Comparison of ENCODE assay signal across 1 cellular context in genomic region chr6:140147825-140148814, GRCh38.
A peak's percentile ranks its signal among the peaks of the same experiment; 100 is the strongest.
TF ChIP-seq lines count a peak whose summit lies in the region.
"Not testable (repeated sequence)": the region's sequence is repeated elsewhere in the genome, so short reads cannot be mapped to it uniquely, and the experiment has no call there.

No MANE protein-coding gene starts in this region.

TF ChIP-seq in K562, 482 proteins besides CTCF, POLR2A, EP300 and RAD21 (continued from another document):
- peak; percentile 88 for TF ChIP-seq REST (CRISPR knock-in tag; IDR thresholded peaks at IDR 0.05; ENCODE audit: low read depth)
- TF ChIP-seq ELF1 (tag; IDR thresholded peaks at IDR 0.05): peak; percentile 79
- TF ChIP-seq AFF4 (CRISPR knock-in tag; IDR thresholded peaks at IDR 0.05): 0 out of 2 replicates have a peak, but pooled peaks have one; percentile 48
- peak; percentile 58 for TF ChIP-seq ZNF316 (IDR thresholded peaks at IDR 0.05)
- TF ChIP-seq TEAD1 (CRISPR knock-in tag; IDR thresholded peaks at IDR 0.05): peak in 1 of 2 experiments; percentile 9; a peak in 1 of 4 replicates
- TF ChIP-seq TGIF2 (CRISPR knock-in tag; IDR thresholded peaks at IDR 0.05): 0 out of 2 replicates have a peak, but pooled peaks have one; percentile 45
- peak; percentile 65; the same call in 1 of the 2 replicates for TF ChIP-seq ZBTB17 (CRISPR knock-in tag; IDR thresholded peaks at IDR 0.05)
- peak; percentile 98 for TF ChIP-seq CHAMP1 (IDR thresholded peaks at IDR 0.05)
- TF ChIP-seq E2F6 (IDR thresholded peaks at IDR 0.05; ENCODE audit: borderline replicate concordance in 1 of 2, extremely low read depth in 1 of 2, insufficient read depth in 1 of 2, insufficient read length in 1 of 2, low read depth in 1 of 2, low read length in 1 of 2, poor library complexity in 1 of 2, severe bottlenecking in 1 of 2): peak; percentile 81 to 88
- peak; percentile 42; the same call in 1 of the 2 replicates for TF ChIP-seq TAF7 (tag; IDR thresholded peaks at IDR 0.05)
- peak; percentile 35; the same call in 1 of the 2 replicates for TF ChIP-seq ZNF766 (CRISPR knock-in tag; conservative IDR thresholded peaks at IDR 0.05)
- TF ChIP-seq NFRKB (IDR thresholded peaks at IDR 0.05; ENCODE audit: low read depth): peak; percentile 68
- peak; percentile 75 for TF ChIP-seq EHMT2 (IDR thresholded peaks at IDR 0.05)
- TF ChIP-seq CBX3 (IDR thresholded peaks at IDR 0.05; ENCODE audit: borderline replicate concordance in 1 of 2, low read length in 2 of 2): peak in 1 of 2 experiments; percentile 43; a peak in 1 of 3 replicates
- TF ChIP-seq MNT (conservative IDR thresholded peaks at IDR 0.05): peak; percentile 32 to 84; a peak in 3 of 4 replicates
- not testable (repeated sequence) for TF ChIP-seq ETV6 (IDR thresholded peaks at IDR 0.05; ENCODE audit: borderline replicate concordance in 1 of 2, low read depth in 2 of 2, low read length in 1 of 2); TOE1 (CRISPR knock-in tag; IDR thresholded peaks at IDR 0.05; ENCODE audit: borderline replicate concordance, low read depth); CREB1 (IDR thresholded peaks at IDR 0.05); NR4A1 (CRISPR knock-in tag; IDR thresholded peaks at IDR 0.05)
- 0 out of 2 replicates have a peak, but pooled peaks have one; percentile 21 for TF ChIP-seq ETV6 (CRISPR knock-in tag; IDR thresholded peaks at IDR 0.05; ENCODE audit: borderline replicate concordance)
- TF ChIP-seq TAF1 (IDR thresholded peaks at IDR 0.05; ENCODE audit: control insufficient read depth, extremely low read depth, insufficient read depth, low read length, severe bottlenecking): peak; percentile 59
- TF ChIP-seq CCNT2 (IDR thresholded peaks at IDR 0.05; ENCODE audit: borderline replicate concordance, extremely low read depth, insufficient read length, low read depth, low read length): peak; percentile 60
- TF ChIP-seq TOE1 (IDR thresholded peaks at IDR 0.05; ENCODE audit: borderline replicate concordance): 0 out of 2 replicates have a peak, but pooled peaks have one; percentile 15
- 0 out of 2 replicates have a peak, but pooled peaks have one; percentile 24 for TF ChIP-seq ETS1 (conservative IDR thresholded peaks at IDR 0.05; ENCODE audit: control insufficient read depth, low read depth, low read length)
- peak; percentile 94 for TF ChIP-seq E2F3 (CRISPR knock-in tag; IDR thresholded peaks at IDR 0.05)
- TF ChIP-seq ZBTB33 (CRISPR knock-in tag; IDR thresholded peaks at IDR 0.05): peak; percentile 59; the same call in 1 of the 2 replicates
- TF ChIP-seq ZNF395 (CRISPR knock-in tag; IDR thresholded peaks at IDR 0.05): peak; percentile 20; the same call in 1 of the 2 replicates
- TF ChIP-seq CREB1 (CRISPR knock-in tag; IDR thresholded peaks at IDR 0.05): peak; percentile 13; the same call in 1 of the 2 replicates
- TF ChIP-seq CREM (IDR thresholded peaks at IDR 0.05; ENCODE audit: low read depth): peak; percentile 12; the same call in 1 of the 2 replicates
- TF ChIP-seq THAP12 (CRISPR knock-in tag; IDR thresholded peaks at IDR 0.05): peak; percentile 85
- peak; percentile 78 for TF ChIP-seq RBM25 (IDR thresholded peaks at IDR 0.05; ENCODE audit: low read depth, low read length, severe bottlenecking)
- TF ChIP-seq HMGN3 (IDR thresholded peaks at IDR 0.05; ENCODE audit: borderline replicate concordance, extremely low read depth, insufficient read length, low read depth, low read length): peak; percentile 49
- TF ChIP-seq NR4A1 (tag; IDR thresholded peaks at IDR 0.05): peak; percentile 36; the same call in 1 of the 2 replicates
- peak; percentile 93 for TF ChIP-seq KLF13 (tag; IDR thresholded peaks at IDR 0.05; ENCODE audit: borderline replicate concordance, low read depth)
